Comparison of ENCODE assay signal across 10 cellular contexts in the genomic region with DNA sequence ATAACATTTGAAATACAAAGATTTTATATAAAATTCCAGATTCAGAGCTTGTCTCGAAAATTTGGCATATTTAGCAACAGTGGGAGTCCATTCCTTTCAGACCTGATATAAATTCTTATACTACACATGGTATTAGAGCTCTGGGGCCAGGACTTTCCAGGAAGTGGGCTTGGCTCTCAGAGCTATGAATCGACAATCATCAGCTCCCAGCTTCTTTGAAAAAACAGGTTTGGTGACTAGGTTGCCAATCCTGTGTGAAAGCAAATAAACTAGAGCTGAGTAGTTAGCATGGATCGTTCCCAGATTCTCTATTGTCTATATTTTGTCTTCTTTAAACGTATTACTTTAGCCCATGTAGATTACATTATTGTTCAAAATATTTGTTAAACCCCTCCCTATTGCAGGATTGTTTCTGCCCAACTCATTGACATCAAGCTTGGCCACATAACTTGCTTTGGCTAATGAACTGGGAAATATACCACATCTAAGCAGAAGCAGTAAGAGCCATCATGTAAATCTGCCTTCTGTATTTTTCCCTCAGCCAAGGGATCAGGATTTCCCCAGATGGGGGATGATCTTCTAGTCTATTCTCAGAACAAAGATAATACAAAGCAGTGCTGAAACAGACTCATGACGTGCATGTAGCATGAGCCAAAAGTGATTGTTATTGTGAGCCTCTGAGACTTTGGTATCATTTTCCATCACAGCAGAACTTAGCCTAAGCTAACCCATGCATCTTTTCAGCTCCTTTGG.
DNase-seq lines count a peak whose midpoint lies in the region; ATAC-seq and TF ChIP-seq lines count a peak whose summit lies in the region.
"Had no signal": no experiment of that assay in that cellular context is flagged by ENCODE, and none has a peak within 500 bp of the region (broad histone marks: within the 10 kb centered on the region; RNA-seq: fewer than 3 reads in every experiment).

No MANE protein-coding gene starts in this region.

- H3K4me3 ChIP-seq in GM23338 (no peak overlapping the region), endocrine pancreas (ENCODE audit: control insufficient read depth, insufficient read depth, low read length) (peak overlapping the region; percentile 84), GM23248 (no peak overlapping the region)

- ATAC-seq in GM23338 (peak; percentile 67), HG02588 (IDR thresholded peaks at IDR 0.05; ENCODE audit: unreplicated experiment) (no peak), GM21367 (IDR thresholded peaks at IDR 0.05; ENCODE audit: unreplicated experiment) (no peak)
- ATAC-seq: Right ventricle myocardium inferior had no signal

- H3K4me1 ChIP-seq in GM23338 (ENCODE audit: insufficient read depth) = peaks cover 33% of the 10 kb centered on the region
- no peaks in the 10 kb centered on the region for H3K4me1 ChIP-seq in endocrine pancreas (ENCODE audit: control insufficient read depth, insufficient read depth, low read length)
- no peaks in the 10 kb centered on the region for H3K4me1 ChIP-seq in GM23248 (ENCODE audit: insufficient read depth)

- no peak overlapping the region for H3K27ac ChIP-seq in GM23338 (ENCODE audit: low read depth)
- no peak overlapping the region for H3K27ac ChIP-seq in GM23248

- H2AFZ ChIP-seq in GM23338 = no peak overlapping the region
- H2AFZ ChIP-seq in GM23248 = no peak overlapping the region

- in situ Hi-C loops in GM23248 (cut with MboI) = no loop called here

- H3K4me1 Mint-ChIP-seq in GM23338 = peaks cover 31% of the 10 kb centered on the region

- H3K27ac Mint-ChIP-seq in GM23338 = peak overlapping the region; percentile 83; the same call in 1 of the 2 replicates

- H3K27me3 ChIP-seq in GM23338 (ENCODE audit: insufficient read depth) (no peaks in the 10 kb centered on the region), endocrine pancreas (ENCODE audit: control insufficient read depth, insufficient read depth, low read length) (no peaks in the 10 kb centered on the region), GM23248 (replicated peaks; ENCODE audit: insufficient read depth) (no peaks in the 10 kb centered on the region)

- H4K20me1 ChIP-seq in GM23338 (replicated peaks; ENCODE audit: insufficient read depth) (no peaks in the 10 kb centered on the region), GM23248 (ENCODE audit: insufficient read depth) (no peaks in the 10 kb centered on the region)

- H3K79me2 ChIP-seq in GM23338 (replicated peaks; ENCODE audit: insufficient read depth) (no peaks in the 10 kb centered on the region), GM23248 (ENCODE audit: insufficient read depth) (no peaks in the 10 kb centered on the region)

- no peaks in the 10 kb centered on the region for H3K36me3 Mint-ChIP-seq in GM23338 (ENCODE audit: low read depth)

- H3K4me2 ChIP-seq in GM23338 (no peak overlapping the region), GM23248 (ENCODE audit: unreplicated experiment) (no peak overlapping the region)

- no peak overlapping the region for H3K4me3 Mint-ChIP-seq in GM23338

- no peaks in the 10 kb centered on the region for H3K9me3 Mint-ChIP-seq in GM23338

- H3K9ac ChIP-seq in endocrine pancreas (ENCODE audit: control insufficient read depth, insufficient read depth, low read length) (no peak overlapping the region), GM23248 (no peak overlapping the region)

- H3K9me2 ChIP-seq in GM23338 (ENCODE audit: insufficient read depth) (no peaks in the 10 kb centered on the region), GM23248 (ENCODE audit: insufficient read depth) (no peaks in the 10 kb centered on the region)

- H3F3A ChIP-seq in GM23338 (replicated peaks; ENCODE audit: low read depth) = no peaks in the 10 kb centered on the region
- H3F3A ChIP-seq in GM23248 (ENCODE audit: insufficient read depth) = no peaks in the 10 kb centered on the region

- no peaks in the 10 kb centered on the region for H3K27me3 Mint-ChIP-seq in GM23338 (ENCODE audit: insufficient read depth, low read depth, poor library complexity)

- DNase-seq in A172 (ENCODE audit: low spot score) = peak; percentile 14
- peak; percentile 51 for DNase-seq in GM23338 (ENCODE audit: low spot score)
- peak; percentile 77 for DNase-seq in NCI-H2196 (lab: John Stamatoyannopoulos, UW; ENCODE audit: unreplicated experiment)
- DNase-seq in GM23248 = no peak
- no peak for DNase-seq in SK-N-DZ (ENCODE audit: low spot score)
- DNase-seq: AML-193 had no signal

- TF ChIP-seq CTCF in GM23338 (conservative IDR thresholded peaks at IDR 0.05; ENCODE audit: low read depth in 2 of 2) = no peak

- H3K36me3 ChIP-seq in GM23338 (ENCODE audit: insufficient read depth) (no peaks in the 10 kb centered on the region), endocrine pancreas (ENCODE audit: control insufficient read depth, insufficient read depth, low read length) (no peaks in the 10 kb centered on the region), GM23248 (ENCODE audit: low read depth) (no peaks in the 10 kb centered on the region)

- H3K9me3 ChIP-seq in endocrine pancreas (ENCODE audit: control insufficient read depth, low read length) (no peaks in the 10 kb centered on the region), GM23248 (ENCODE audit: low read depth) (no peaks in the 10 kb centered on the region)

- WGBS in GM23248 (ENCODE audit: low coverage in 1 of 2, low lambda C conversion rate in 2 of 2, missing lambda C conversion rate in 2 of 2), 2 experiments = 4 to 6% methylated on average over 5 of the region's 5 CpGs

TF ChIP-seq in GM23338, 12 proteins besides CTCF, POLR2A, EP300 and RAD21 (continues in another document):
- TF ChIP-seq ZNF331 (CRISPR knock-in tag; IDR thresholded peaks at IDR 0.05; ENCODE audit: low read depth) = no peak
- TF ChIP-seq, protein P1, sequence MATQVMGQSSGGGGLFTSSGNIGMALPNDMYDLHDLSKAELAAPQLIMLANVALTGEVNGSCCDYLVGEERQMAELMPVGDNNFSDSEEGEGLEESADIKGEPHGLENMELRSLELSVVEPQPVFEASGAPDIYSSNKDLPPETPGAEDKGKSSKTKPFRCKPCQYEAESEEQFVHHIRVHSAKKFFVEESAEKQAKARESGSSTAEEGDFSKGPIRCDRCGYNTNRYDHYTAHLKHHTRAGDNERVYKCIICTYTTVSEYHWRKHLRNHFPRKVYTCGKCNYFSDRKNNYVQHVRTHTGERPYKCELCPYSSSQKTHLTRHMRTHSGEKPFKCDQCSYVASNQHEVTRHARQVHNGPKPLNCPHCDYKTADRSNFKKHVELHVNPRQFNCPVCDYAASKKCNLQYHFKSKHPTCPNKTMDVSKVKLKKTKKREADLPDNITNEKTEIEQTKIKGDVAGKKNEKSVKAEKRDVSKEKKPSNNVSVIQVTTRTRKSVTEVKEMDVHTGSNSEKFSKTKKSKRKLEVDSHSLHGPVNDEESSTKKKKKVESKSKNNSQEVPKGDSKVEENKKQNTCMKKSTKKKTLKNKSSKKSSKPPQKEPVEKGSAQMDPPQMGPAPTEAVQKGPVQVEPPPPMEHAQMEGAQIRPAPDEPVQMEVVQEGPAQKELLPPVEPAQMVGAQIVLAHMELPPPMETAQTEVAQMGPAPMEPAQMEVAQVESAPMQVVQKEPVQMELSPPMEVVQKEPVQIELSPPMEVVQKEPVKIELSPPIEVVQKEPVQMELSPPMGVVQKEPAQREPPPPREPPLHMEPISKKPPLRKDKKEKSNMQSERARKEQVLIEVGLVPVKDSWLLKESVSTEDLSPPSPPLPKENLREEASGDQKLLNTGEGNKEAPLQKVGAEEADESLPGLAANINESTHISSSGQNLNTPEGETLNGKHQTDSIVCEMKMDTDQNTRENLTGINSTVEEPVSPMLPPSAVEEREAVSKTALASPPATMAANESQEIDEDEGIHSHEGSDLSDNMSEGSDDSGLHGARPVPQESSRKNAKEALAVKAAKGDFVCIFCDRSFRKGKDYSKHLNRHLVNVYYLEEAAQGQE (IDR thresholded peaks at IDR 0.05; ENCODE audit: unreplicated experiment) = no peak
- no peak for TF ChIP-seq CREB1 (CRISPR knock-in tag; IDR thresholded peaks at IDR 0.05; ENCODE audit: low read depth)
- TF ChIP-seq EZH2 (IDR thresholded peaks at IDR 0.05; ENCODE audit: low read depth, unreplicated experiment) = no peak

Comparison
In these comparisons a context has a peak if more than half of its experiments do, and no peak if none do; other contexts are left out.
1. DNase-seq: peak in A172 (single experiment), GM23338 (single experiment) and NCI-H2196 (single experiment); none in GM23248 (single experiment) and SK-N-DZ (single experiment).